Comparison of ENCODE assay signal across 8 cellular contexts in genomic region chr13:94419304-94419943, GRCh38.
A peak's percentile ranks its signal among the peaks of the same experiment; 100 is the strongest.
DNase-seq lines count a peak whose midpoint lies in the region; ATAC-seq lines count a peak whose summit lies in the region.

No MANE protein-coding gene starts in this region.

- peak overlapping the region; percentile 68 for H3K4me3 Mint-ChIP-seq in activated T-helper 17 cell treated with anti-CD3 and anti-CD28 coated beads, Interleukin-2, amount 50 U/mL, for 72 hours

- H3K27me3 Mint-ChIP-seq in activated T-helper 17 cell treated with anti-CD3 and anti-CD28 coated beads, Interleukin-2, amount 50 U/mL, for 72 hours = peaks cover 23% of the 10 kb centered on the region

- H3K4me1 Mint-ChIP-seq in activated T-helper 17 cell treated with anti-CD3 and anti-CD28 coated beads, Interleukin-2, amount 50 U/mL, for 72 hours = peaks cover 15% of the 10 kb centered on the region

- ATAC-seq in HG03432 (IDR thresholded peaks at IDR 0.05; ENCODE audit: unreplicated experiment) = peak; percentile 71
- peak; percentile 95 for ATAC-seq in activated T-helper 17 cell treated with anti-CD3 and anti-CD28 coated beads, Interleukin-2, amount 50 U/mL, for 72 hours (replicated peaks)

- DNase-seq in DMS53 (lab: John Stamatoyannopoulos, UW) (peak; percentile 1), DMS53 treated with DMSO at 0.1 percent for 48 hours (lab: John Stamatoyannopoulos, UW; ENCODE audit: unreplicated experiment) (no peak), NCI-H510A treated with DMSO at 0.1 percent for 48 hours (lab: John Stamatoyannopoulos, UW) (no peak), iPS-NIHi7 (ENCODE audit: extremely low spot score) (no peak), NCI-H774 (lab: John Stamatoyannopoulos, UW) (no peak)
- peak; percentile 63 for DNase-seq in stimulated activated CD4-positive, alpha-beta T cell treated with anti-CD3 and anti-CD28 coated beads, Interleukin-4, amount 100 ng/mL, for 24 hours

- peak overlapping the region; percentile 93 for H3K27ac Mint-ChIP-seq in activated T-helper 17 cell treated with anti-CD3 and anti-CD28 coated beads, Interleukin-2, amount 50 U/mL, for 72 hours

- H3K9me3 Mint-ChIP-seq in activated T-helper 17 cell treated with anti-CD3 and anti-CD28 coated beads, Interleukin-2, amount 50 U/mL, for 72 hours = no peaks in the 10 kb centered on the region

- H3K36me3 Mint-ChIP-seq in activated T-helper 17 cell treated with anti-CD3 and anti-CD28 coated beads, Interleukin-2, amount 50 U/mL, for 72 hours (ENCODE audit: low read depth) = no peaks in the 10 kb centered on the region

Comparison
In these comparisons a context has a peak if more than half of its experiments do, and no peak if none do; other contexts are left out.
1. DNase-seq: peak in DMS53 (single experiment) and stimulated activated CD4-positive, alpha-beta T cell treated with anti-CD3 and anti-CD28 coated beads, Interleukin-4, amount 100 ng/mL, for 24 hours (single experiment); none in DMS53 treated with DMSO at 0.1 percent for 48 hours (single experiment), NCI-H510A treated with DMSO at 0.1 percent for 48 hours (single experiment), iPS-NIHi7 (single experiment) and NCI-H774 (single experiment).